19 cellular contexts compared by ENCODE assay signal in genomic region chr10:131134001-131134576, GRCh38.
"Had no signal": no experiment of that assay in that cellular context is flagged by ENCODE, and none has a peak within 500 bp of the region (broad histone marks: within the 10 kb centered on the region; RNA-seq: fewer than 3 reads in every experiment).

No MANE protein-coding gene starts in this region.

- H3K9me3 ChIP-seq: esophagus squamous epithelium, gastroesophageal sphincter, mucosa of descending colon, right atrium auricular region, stomach, thoracic aorta, transverse colon had no signal

- H3K4me1 ChIP-seq: transverse colon had no signal

- H3K27me3 ChIP-seq: right atrium auricular region, transverse colon had no signal

- H3K4me3 ChIP-seq: esophagus squamous epithelium, gastroesophageal sphincter, mucosa of descending colon, right atrium auricular region, stomach, thoracic aorta, transverse colon had no signal

- DNase-seq: effector memory CD8-positive, alpha-beta T cell; esophagus squamous epithelium; foreskin fibroblast; glutamatergic neuron; islet precursor cell; mammary epithelial cell; mucosa of descending colon; naive thymus-derived CD8-positive, alpha-beta T cell; small intestine; stimulated activated CD4-positive, alpha-beta T cell treated with anti-CD3 and anti-CD28 coated beads, Interleukin-2, amount 100 ng/mL, for 48 hours; stimulated activated CD8-positive, alpha-beta memory T cell treated with anti-CD3 and anti-CD28 coated beads, Interleukin-4, amount 100 ng/mL, for 48 hours; stomach; substantia nigra; transverse colon had no signal

- H3K36me3 ChIP-seq: esophagus squamous epithelium, gastroesophageal sphincter, right atrium auricular region, stomach, thoracic aorta, transverse colon had no signal

- ATAC-seq: effector memory CD8-positive, alpha-beta T cell; gastroesophageal sphincter; left lobe of liver; mucosa of descending colon; naive thymus-derived CD8-positive, alpha-beta T cell; stimulated activated effector memory CD8-positive, alpha-beta T cell treated with anti-CD3 and anti-CD28 coated beads, Interleukin-12 subunit alpha, Interleukin-12 subunit beta, amount 100 ng/mL, for 72 hours had no signal

- H3K27ac ChIP-seq: esophagus squamous epithelium, gastroesophageal sphincter, right atrium auricular region, stomach, thoracic aorta, transverse colon had no signal
